22 cellular contexts compared by ENCODE assay signal in genomic region chr14:59371762-59372161, GRCh38.
"Had no signal": no experiment of that assay in that cellular context is flagged by ENCODE, and none has a peak within 500 bp of the region (broad histone marks: within the 10 kb centered on the region; RNA-seq: fewer than 3 reads in every experiment).

No MANE protein-coding gene starts in this region.

- H3K4me1 Mint-ChIP-seq: activated CD4-positive, alpha-beta T cell treated with anti-CD3 and anti-CD28 coated beads for 36 hours; activated naive CD8-positive, alpha-beta T cell treated with anti-CD3 and anti-CD28 coated beads for 36 hours; naive thymus-derived CD8-positive, alpha-beta T cell had no signal

- H3K4me3 Mint-ChIP-seq: activated CD4-positive, alpha-beta T cell treated with anti-CD3 and anti-CD28 coated beads for 36 hours; activated naive CD8-positive, alpha-beta T cell treated with anti-CD3 and anti-CD28 coated beads for 36 hours; activated T-cell treated with anti-CD3 and anti-CD28 coated beads, Interleukin-2, amount 50 U/mL, for 4 hours; dendritic cell treated with granulocyte-macrophage colony-stimulating factor and Interleukin-4, amounts not matched to agents 40 ng/mL and 50 ng/mL, for 4 days; naive thymus-derived CD8-positive, alpha-beta T cell; neural progenitor cell; WTC11 had no signal

- H3K27ac Mint-ChIP-seq: activated CD4-positive, alpha-beta T cell treated with anti-CD3 and anti-CD28 coated beads for 36 hours; activated naive CD8-positive, alpha-beta T cell treated with anti-CD3 and anti-CD28 coated beads for 36 hours; activated T-helper 2 cell treated with anti-CD3 and anti-CD28 coated beads, Interferon-gamma antibody, Interleukin-2, Interleukin-4, amounts not matched to agents 10 μg/mL and 5 μg/mL and 100 μg/mL, durations not matched to agents 14 hours and 24 hours and 36 hours; dendritic cell treated with granulocyte-macrophage colony-stimulating factor and Interleukin-4, amounts not matched to agents 40 ng/mL and 50 ng/mL, for 4 days; neural progenitor cell; progenitor cell of endocrine pancreas; WTC11 had no signal

- H3K27me3 Mint-ChIP-seq: activated CD4-positive, alpha-beta T cell treated with anti-CD3 and anti-CD28 coated beads for 36 hours; dendritic cell treated with granulocyte-macrophage colony-stimulating factor and Interleukin-4, amounts not matched to agents 40 ng/mL and 50 ng/mL, for 4 days; progenitor cell of endocrine pancreas had no signal

- H3K9me3 Mint-ChIP-seq: activated naive CD8-positive, alpha-beta T cell treated with anti-CD3 and anti-CD28 coated beads for 36 hours; activated T-cell treated with anti-CD3 and anti-CD28 coated beads, Interleukin-2, amount 50 U/mL, for 4 hours; activated T-helper 2 cell treated with anti-CD3 and anti-CD28 coated beads, Interferon-gamma antibody, Interleukin-2, Interleukin-4, amounts not matched to agents 10 μg/mL and 5 μg/mL and 100 μg/mL, durations not matched to agents 14 hours and 24 hours and 36 hours; dendritic cell treated with granulocyte-macrophage colony-stimulating factor and Interleukin-4, amounts not matched to agents 40 ng/mL and 50 ng/mL, for 4 days; naive thymus-derived CD8-positive, alpha-beta T cell; WTC11 had no signal

- DNase-seq: activated CD4-positive, alpha-beta T cell treated with anti-CD3 and anti-CD28 coated beads for 36 hours; activated CD4-positive, alpha-beta T cell treated with anti-CD3 and anti-CD28 coated beads, Interleukin-2, amount 50 U/mL, for 48 hours; activated CD8-positive, alpha-beta memory T cell treated with anti-CD3 and anti-CD28 coated beads, Interleukin-2, amount 50 U/mL, for 48 hours; activated naive CD4-positive, alpha-beta T cell treated with Interleukin-2 at 50 U/mL for 16 hours; activated naive CD8-positive, alpha-beta T cell treated with anti-CD3 and anti-CD28 coated beads for 36 hours; activated T-cell treated with anti-CD3 and anti-CD28 coated beads, Interleukin-2, amount 50 U/mL, for 4 hours; amniotic stem cell; effector CD4-positive, alpha-beta T cell; foreskin fibroblast; glutamatergic neuron; naive thymus-derived CD8-positive, alpha-beta T cell; retina; stimulated activated CD4-positive, alpha-beta T cell treated with anti-CD3 and anti-CD28 coated beads, Interleukin-4, amount 100 ng/mL, for 24 hours; stimulated activated naive CD8-positive, alpha-beta T cell treated with anti-CD3 and anti-CD28 coated beads, Interleukin-15, Interleukin-2, amounts not matched to agents 100 U/mL and 50 U/mL, for 24 hours; substantia nigra; T1000; tibial artery had no signal

- ATAC-seq: activated CD4-positive, alpha-beta T cell treated with anti-CD3 and anti-CD28 coated beads for 36 hours; activated T-cell treated with anti-CD3 and anti-CD28 coated beads, Interleukin-2, amount 50 U/mL, for 4 hours; naive thymus-derived CD8-positive, alpha-beta T cell; stimulated activated naive CD8-positive, alpha-beta T cell treated with anti-CD3 and anti-CD28 coated beads, Interleukin-15, Interleukin-2, amounts not matched to agents 100 U/mL and 50 U/mL, for 24 hours; WTC11 had no signal
